ENCODE assay signal across 21 cellular contexts in the genomic region with DNA sequence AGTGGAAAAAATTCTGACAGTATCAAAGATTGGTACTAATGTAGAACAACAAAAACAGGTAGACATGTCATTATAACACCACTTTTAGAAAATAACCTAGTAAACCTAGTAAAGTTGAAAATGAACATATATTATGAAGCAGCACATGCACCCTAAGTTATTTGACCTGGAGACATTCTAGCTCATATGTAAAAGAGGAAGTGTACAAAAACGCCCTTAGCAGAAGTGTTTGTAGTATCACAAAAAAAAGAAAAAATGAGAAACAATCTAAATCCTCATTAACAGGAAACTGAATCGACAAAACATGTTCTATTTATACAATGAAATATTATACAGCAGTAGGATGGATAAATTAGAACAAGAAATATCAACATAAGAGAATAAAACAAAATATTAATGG.
"Had no signal": no experiment of that assay in that cellular context is flagged by ENCODE, and none has a peak within 500 bp of the region (broad histone marks: within the 10 kb centered on the region; RNA-seq: fewer than 3 reads in every experiment).

No MANE protein-coding gene starts in this region.

- H3K4me2 ChIP-seq: neural progenitor cell had no signal

- H3K4me1 ChIP-seq: ascending aorta, foreskin keratinocyte, lower lobe of right lung, neural progenitor cell, testis, vagina had no signal

- H3K27me3 ChIP-seq: ascending aorta, foreskin keratinocyte, neural progenitor cell, testis, vagina had no signal

- H3K9me3 ChIP-seq: ascending aorta, lower lobe of right lung, testis, vagina had no signal

- H3K9ac ChIP-seq: neural progenitor cell had no signal

- DNase-seq: activated CD4-positive, alpha-beta T cell treated with anti-CD3 and anti-CD28 coated beads, Interleukin-2, amount 10 ng/mL, durations not matched to agents 7 days and 5 days; activated CD4-positive, CD25-positive, alpha-beta regulatory T cell treated with anti-CD3 and anti-CD28 coated beads, Interleukin-2, amount 50 U/mL, for 72 hours; activated T-cell treated with anti-CD3 and anti-CD28 coated beads, Interleukin-2, amount 50 U/mL, for 24 hours; central memory CD4-positive, alpha-beta T cell; effector memory CD4-positive, alpha-beta T cell; foreskin keratinocyte; lower lobe of right lung; naive thymus-derived CD8-positive, alpha-beta T cell; retina; stimulated activated CD4-positive, alpha-beta T cell treated with anti-CD3 and anti-CD28 coated beads, Interleukin-2, amount 100 ng/mL, for 48 hours; stimulated activated CD8-positive, alpha-beta memory T cell treated with anti-CD3 and anti-CD28 coated beads, Interleukin-4, amount 100 ng/mL, for 48 hours; stimulated activated naive CD4-positive, alpha-beta T cell; testis; WERI-Rb-1 had no signal

- H3K27ac ChIP-seq: ascending aorta, foreskin keratinocyte, lower lobe of right lung, neural progenitor cell, testis, vagina, WERI-Rb-1 had no signal

- FAIRE-seq: TTC549 had no signal

- H2AFZ ChIP-seq: neural progenitor cell had no signal

- ATAC-seq: activated naive CD4-positive, alpha-beta T cell treated with anti-CD3 and anti-CD28 coated beads, Interleukin-2, amount 50 U/mL, for 72 hours; activated T-helper 17 cell treated with anti-CD3 and anti-CD28 coated beads, Interleukin-2, amount 50 U/mL, for 72 hours; foreskin keratinocyte; left lobe of liver; lower lobe of right lung; naive thymus-derived CD8-positive, alpha-beta T cell had no signal

- H3K4me3 ChIP-seq: ascending aorta, lower lobe of right lung, neural progenitor cell, testis, vagina had no signal

- H3K36me3 ChIP-seq: ascending aorta, lower lobe of right lung, neural progenitor cell, vagina, WERI-Rb-1 had no signal
